Comparison of ENCODE assay signal across 9 cellular contexts in genomic region chr6:42726026-42726425, GRCh38. TPM values are rescaled to one million over a fixed set of nuclear protein-coding genes. Genes with fewer than 3 reads are reported as not detected.
DNase-seq lines count a peak whose midpoint lies in the region; ATAC-seq, FAIRE-seq and TF ChIP-seq lines count a peak whose summit lies in the region.
"Had no signal": no experiment of that assay in that cellular context is flagged by ENCODE, and none has a peak within 500 bp of the region (broad histone marks: within the 10 kb centered on the region; RNA-seq: fewer than 3 reads in every experiment).

No MANE protein-coding gene starts in this region.

- no peaks in the 10 kb centered on the region for H3K36me3 ChIP-seq in DOHH2 (ENCODE audit: control insufficient read depth, low read length)
- H3K36me3 ChIP-seq in PC-9 (ENCODE audit: low read depth) = no peaks in the 10 kb centered on the region
- H3K36me3 ChIP-seq in endothelial cell of umbilical vein (ENCODE audit: control insufficient read depth in 2 of 2, extremely low read depth in 1 of 2, insufficient read depth in 2 of 2, low read length in 2 of 2) = no peaks in the 10 kb centered on the region
- H3K36me3 ChIP-seq in skeletal muscle satellite cell (ENCODE audit: insufficient read depth, low read length) = no peaks in the 10 kb centered on the region
- H3K36me3 ChIP-seq: neutrophil had no signal

- H3K79me2 ChIP-seq in DOHH2 (ENCODE audit: control insufficient read depth, low read length) = no peaks in the 10 kb centered on the region
- no peaks in the 10 kb centered on the region for H3K79me2 ChIP-seq in PC-9 (ENCODE audit: low read depth)
- H3K79me2 ChIP-seq in endothelial cell of umbilical vein (ENCODE audit: control insufficient read depth, insufficient read depth, low read length) = no peaks in the 10 kb centered on the region

- no peak for FAIRE-seq in endothelial cell of umbilical vein (lab: Jason Lieb, UNC)

- H3K9me3 ChIP-seq in DOHH2 (ENCODE audit: control insufficient read depth, insufficient read depth, low read length) = no peaks in the 10 kb centered on the region
- no peaks in the 10 kb centered on the region for H3K9me3 ChIP-seq in PC-9 (ENCODE audit: insufficient read depth, low read depth)
- no peaks in the 10 kb centered on the region for H3K9me3 ChIP-seq in endothelial cell of umbilical vein (replicated peaks; ENCODE audit: control insufficient read depth, insufficient read depth, low read length)
- H3K9me3 ChIP-seq in skeletal muscle satellite cell (replicated peaks; ENCODE audit: low read length) = no peaks in the 10 kb centered on the region
- H3K9me3 ChIP-seq: neutrophil had no signal

- no peaks in the 10 kb centered on the region for H4K20me1 ChIP-seq in DOHH2 (ENCODE audit: control insufficient read depth, insufficient read depth, low read depth, low read length)
- H4K20me1 ChIP-seq in PC-9 (ENCODE audit: insufficient read depth) = no peaks in the 10 kb centered on the region
- no peaks in the 10 kb centered on the region for H4K20me1 ChIP-seq in endothelial cell of umbilical vein (replicated peaks; ENCODE audit: control insufficient read depth, extremely low read depth, insufficient read depth, low read length)

- intact Hi-C loops in PC-9 (cut with micrococcal nuclease; ENCODE audit: unreplicated experiment) (loop anchor here (1.0 to 10.0 kb wide), 6 partner anchors 34 to 941 kb away; partner anchors contain the start of genes PRICKLE4 and TOMM6), endothelial cell of umbilical vein (cut with micrococcal nuclease) (loop anchor here (1.0 to 5.0 kb wide), 7 partner anchors 20 to 171 kb away; partner anchors contain the start of genes BICRAL and TBCC)

- dilution Hi-C loops in endothelial cell of umbilical vein (cut with MboI; ENCODE audit: extremely low pct_ligation_motif_present, low sequenced_read_pairs) = no loop called here

- H3K9ac ChIP-seq in endothelial cell of umbilical vein (replicated peaks; ENCODE audit: extremely low read depth, insufficient read depth, low read length) = no peak overlapping the region
- H3K9ac ChIP-seq in skeletal muscle satellite cell (ENCODE audit: low read depth, low read length) = peak overlapping the region; percentile 61

- no peak for TF ChIP-seq CTCF in DOHH2 (IDR thresholded peaks at IDR 0.05; ENCODE audit: low read depth, low read length, poor library complexity, severe bottlenecking)
- TF ChIP-seq CTCF in PC-9 (conservative IDR thresholded peaks at IDR 0.05) = no peak
- no peak for TF ChIP-seq CTCF in endothelial cell of umbilical vein (IDR thresholded peaks at IDR 0.05; ENCODE audit: extremely low read depth in 1 of 2, insufficient read depth in 1 of 2, low read depth in 1 of 2, low read length in 2 of 2)

- H3K4me1 ChIP-seq in DOHH2 (ENCODE audit: control insufficient read depth, low read length) (peaks cover 18% of the 10 kb centered on the region), PC-9 (replicated peaks; ENCODE audit: insufficient read depth) (0 out of 2 replicates have a peak, but pooled peaks cover 6% of the 10 kb centered on the region), endothelial cell of umbilical vein (ENCODE audit: control insufficient read depth, extremely low read depth, insufficient read depth, low read length) (peaks cover 11% of the 10 kb centered on the region), skeletal muscle satellite cell (ENCODE audit: control insufficient read depth, insufficient read depth, low read length) (peaks cover 17% of the 10 kb centered on the region)

- H3K27me3 ChIP-seq in DOHH2 (ENCODE audit: control insufficient read depth, low read length) = no peaks in the 10 kb centered on the region
- no peaks in the 10 kb centered on the region for H3K27me3 ChIP-seq in PC-9 (ENCODE audit: insufficient read depth, low read depth)
- H3K27me3 ChIP-seq in endothelial cell of umbilical vein (ENCODE audit: control insufficient read depth in 2 of 2, insufficient read depth in 2 of 2, low read length in 2 of 2) = no peaks in the 10 kb centered on the region
- no peaks in the 10 kb centered on the region for H3K27me3 ChIP-seq in skeletal muscle satellite cell (ENCODE audit: control insufficient read depth, insufficient read depth, low read length)

- TF ChIP-seq POLR2A in endothelial cell of umbilical vein (IDR thresholded peaks at IDR 0.05; ENCODE audit: low read depth, low read length) = no peak

- H3K9me1 ChIP-seq in endothelial cell of umbilical vein (replicated peaks; ENCODE audit: control insufficient read depth, extremely low read depth, insufficient read depth, low read length) = no peaks in the 10 kb centered on the region

- no peak overlapping the region for H2AFZ ChIP-seq in PC-9
- peak overlapping the region; percentile 20 for H2AFZ ChIP-seq in endothelial cell of umbilical vein (ENCODE audit: low read depth, low read length)

- no TSS peak for BruUV-seq in PC-9 (replicated peaks; lab: Mats Ljungman, UMichigan)
- no TSS peak for BruUV-seq in endothelial cell of umbilical vein (replicated peaks; lab: Mats Ljungman, UMichigan)

- peak overlapping the region; percentile 81 for H3K4me2 ChIP-seq in DOHH2 (ENCODE audit: low read length)
- peak overlapping the region; percentile 11; the same call in 1 of the 2 replicates for H3K4me2 ChIP-seq in PC-9
- peak overlapping the region; percentile 83 for H3K4me2 ChIP-seq in endothelial cell of umbilical vein (ENCODE audit: insufficient read depth, low read length)
- peak overlapping the region; percentile 76 for H3K4me2 ChIP-seq in skeletal muscle satellite cell (ENCODE audit: low read length)

- ATAC-seq in GM21529 (IDR thresholded peaks at IDR 0.05; ENCODE audit: unreplicated experiment) = no peak

- H3F3A ChIP-seq in DOHH2 (ENCODE audit: control insufficient read depth, insufficient read depth) (peaks cover 3% of the 10 kb centered on the region; the same call in 1 of the 2 replicates), PC-9 (ENCODE audit: insufficient read depth, low read depth) (0 out of 2 replicates have a peak, but pooled peaks cover 3% of the 10 kb centered on the region)

- H3K9me2 ChIP-seq in DOHH2 (replicated peaks; ENCODE audit: control insufficient read depth, low read length) (no peaks in the 10 kb centered on the region), PC-9 (ENCODE audit: insufficient read depth) (no peaks in the 10 kb centered on the region)

- CTCF ChIA-PET in PC-9 (lab: Charles Lee) (interaction anchor here (0.6 to 1.5 kb wide), 4 partner anchors 10 to 486 kb away, joined by 4 to 5 read pairs (median 4); no protein-coding TSS in a partner anchor), endothelial cell of umbilical vein (lab: Charles Lee) (interaction anchor here (0.8 to 4.5 kb wide), 29 partner anchors 9 to 466 kb away, joined by 3 to 94 read pairs (median 6); partner anchors contain the start of genes BICRAL, RPL7L1 and TBCC)

- peak overlapping the region; percentile 68 for H3K27ac ChIP-seq in DOHH2 (ENCODE audit: low read depth, low read length)
- no peak overlapping the region for H3K27ac ChIP-seq in PC-9
- no peak overlapping the region for H3K27ac ChIP-seq in endothelial cell of umbilical vein (ENCODE audit: insufficient read depth, low read depth, low read length)
- H3K27ac ChIP-seq: neutrophil had no signal

- DNase-seq in PC-9 (no peak), endothelial cell of umbilical vein (ENCODE audit: low read depth, low spot score) (no peak), NCI-H2227 (lab: John Stamatoyannopoulos, UW; ENCODE audit: unreplicated experiment) (no peak), DMS79 (lab: John Stamatoyannopoulos, UW) (no peak)
- no peak for DNase-seq in stimulated activated CD4-positive, alpha-beta T cell treated with anti-CD3 and anti-CD28 coated beads, Interleukin-2, amount 100 ng/mL, for 48 hours

- peak overlapping the region; percentile 69 for H3K4me3 ChIP-seq in DOHH2 (ENCODE audit: low read length)
- H3K4me3 ChIP-seq in PC-9 = no peak overlapping the region
- H3K4me3 ChIP-seq in endothelial cell of umbilical vein (replicated peaks in 1 of 3; ENCODE audit: insufficient read depth in 1 of 3, low read depth in 1 of 3, low read length in 3 of 3) = no peak overlapping the region
- peak overlapping the region; percentile 56 for H3K4me3 ChIP-seq in skeletal muscle satellite cell (ENCODE audit: low read length)

- POLR2A ChIA-PET in PC-9 (lab: Charles Lee; ENCODE audit: unreplicated experiment) (interaction anchor here (0.6 kb wide), 1 partner anchor 88 kb away, joined by 7 read pairs; no protein-coding TSS in a partner anchor), endothelial cell of umbilical vein (lab: Charles Lee) (interaction anchor here (1.3 to 1.7 kb wide), 3 partner anchors 56 to 154 kb away, joined by 3 to 7 read pairs (median 4); partner anchors contain the start of genes BICRAL and RPL7L1)

RNA-seq across cellular contexts. Expression of gene PRPH2, which starts 3.6 kb away (rescaled TPM):
- total RNA-seq in PC-9 (2021) (not detected in 2 replicates), endothelial cell of umbilical vein (0.40 and 0.48 TPM in 2 replicates)
- 0.32 and 0.46 TPM in 2 replicates for polyA plus RNA-seq in endothelial cell of umbilical vein
- polyA plus RNA-seq in endothelial cell of umbilical vein (2011; cell fraction: cytosol; rRNA removed) = 0.49 and 0.59 TPM in 2 replicates
- polyA plus RNA-seq in endothelial cell of umbilical vein (2011; cell fraction: nucleus; rRNA removed) = 0.63 and 0.75 TPM in 2 replicates
- polyA plus RNA-seq in endothelial cell of umbilical vein (2012) = 0.11 TPM in 1 of 2 replicates, not detected in the other
- polyA minus RNA-seq in endothelial cell of umbilical vein = 0.34 and 0.80 TPM in 2 replicates
- not detected for polyA minus RNA-seq in endothelial cell of umbilical vein (2011; cell fraction: cytosol; rRNA and poly(A)+ RNA removed)
- polyA minus RNA-seq in endothelial cell of umbilical vein (2011; cell fraction: nucleus; rRNA and poly(A)+ RNA removed) = 0.58 and 0.72 TPM in 2 replicates
- total RNA-seq in skeletal muscle satellite cell (2012; rRNA removed) = under 0.01 and 0.22 TPM in 2 replicates

RNA-seq across cellular contexts. Expression of gene TBCC, which starts 19.9 kb away (rescaled TPM):
- 12.3 and 15.1 TPM in 2 replicates for total RNA-seq in PC-9 (2021)
- total RNA-seq in endothelial cell of umbilical vein = 17.1 and 19.1 TPM in 2 replicates
- 13.5 and 15.9 TPM in 2 replicates for polyA plus RNA-seq in endothelial cell of umbilical vein
- 13.8 and 14.2 TPM in 2 replicates for polyA plus RNA-seq in endothelial cell of umbilical vein (2011; cell fraction: cytosol; rRNA removed)
- 10.5 and 10.7 TPM in 2 replicates for polyA plus RNA-seq in endothelial cell of umbilical vein (2011; cell fraction: nucleus; rRNA removed)
- 12.0 and 13.0 TPM in 2 replicates for polyA plus RNA-seq in endothelial cell of umbilical vein (2012)
- 7.9 and 10.1 TPM in 2 replicates for polyA minus RNA-seq in endothelial cell of umbilical vein
- 9.5 TPM for polyA minus RNA-seq in endothelial cell of umbilical vein (2011; cell fraction: cytosol; rRNA and poly(A)+ RNA removed)
- polyA minus RNA-seq in endothelial cell of umbilical vein (2011; cell fraction: nucleus; rRNA and poly(A)+ RNA removed) = 5.4 and 5.9 TPM in 2 replicates
- total RNA-seq in skeletal muscle satellite cell (2012; rRNA removed) = 28.9 and 30.4 TPM in 2 replicates

RNA-seq across cellular contexts. Expression of gene BICRAL, which starts 55.8 kb away (rescaled TPM):
- total RNA-seq in PC-9 (2021) (8.5 and 12.9 TPM in 2 replicates), endothelial cell of umbilical vein (6.8 and 7.1 TPM in 2 replicates)
- polyA plus RNA-seq in endothelial cell of umbilical vein = 5.6 and 5.8 TPM in 2 replicates
- 5.2 and 5.3 TPM in 2 replicates for polyA plus RNA-seq in endothelial cell of umbilical vein (2011; cell fraction: cytosol; rRNA removed)
- 7.9 and 8.5 TPM in 2 replicates for polyA plus RNA-seq in endothelial cell of umbilical vein (2011; cell fraction: nucleus; rRNA removed)
- 2.2 and 3.7 TPM in 2 replicates for polyA plus RNA-seq in endothelial cell of umbilical vein (2012)
- 15.8 and 17.3 TPM in 2 replicates for polyA minus RNA-seq in endothelial cell of umbilical vein
- 7.7 TPM for polyA minus RNA-seq in endothelial cell of umbilical vein (2011; cell fraction: cytosol; rRNA and poly(A)+ RNA removed)
- 7.2 and 11.2 TPM in 2 replicates for polyA minus RNA-seq in endothelial cell of umbilical vein (2011; cell fraction: nucleus; rRNA and poly(A)+ RNA removed)
- total RNA-seq in skeletal muscle satellite cell (2012; rRNA removed) = 3.3 and 4.4 TPM in 2 replicates

Comparison
In these comparisons a context has a peak if more than half of its experiments do, and no peak if none do; other contexts are left out.
1. H3K4me2 ChIP-seq: peak in every context shown above with its lines; median percentile 83 in endothelial cell of umbilical vein; 81 in DOHH2; 76 in skeletal muscle satellite cell; 11 in PC-9.
2. H3K4me3 ChIP-seq: peak in DOHH2 (single experiment) and skeletal muscle satellite cell (single experiment); none in PC-9 (single experiment) and endothelial cell of umbilical vein (0 of 3).